In genomic region chr10:58641095-58641531, GRCh38 we compare ENCODE assay signal across 8 cellular contexts.
DNase-seq lines count a peak whose midpoint lies in the region; ATAC-seq, FAIRE-seq and TF ChIP-seq lines count a peak whose summit lies in the region.

No MANE protein-coding gene starts in this region.

- H3K27ac ChIP-seq in WERI-Rb-1 = no peak overlapping the region
- H3K27ac ChIP-seq in HepG2 (ENCODE audit: extremely low read length, insufficient read depth, low read length) = no peak overlapping the region

- no peaks in the 10 kb centered on the region for H3K79me2 ChIP-seq in HepG2 (ENCODE audit: insufficient read depth, low read length)

- FAIRE-seq in HepG2 (lab: Jason Lieb, UNC) = peak; percentile 91

- TF ChIP-seq CTCF in WERI-Rb-1 (IDR thresholded peaks at IDR 0.05; ENCODE audit: low read depth, low read length) (peak; percentile 49), HepG2 (CRISPR knock-in tag; IDR thresholded peaks at IDR 0.05) (peak; percentile 58)

- no peak overlapping the region for H2AFZ ChIP-seq in HepG2 (ENCODE audit: low read length)

- in situ Hi-C loops in HepG2 (cut with HindIII; ENCODE audit: extremely low pct_ligation_motif_present, low pct_unique_long_range_greater_than_20kb) = loop anchor here (10.0 kb wide), 2 partner anchors 126 to 226 kb away; partner anchors contain the start of gene BICC1

- TF ChIP-seq RAD21 in HepG2 (CRISPR knock-in tag; IDR thresholded peaks at IDR 0.05) = no peak

- peaks cover 33% of the 10 kb centered on the region for H3K4me1 ChIP-seq in HepG2 (ENCODE audit: insufficient read depth, low read length)

- no peak overlapping the region for H3K9ac ChIP-seq in HepG2 (ENCODE audit: insufficient read depth, low read depth, low read length)

- TF ChIP-seq EP300 in HepG2 (IDR thresholded peaks at IDR 0.05; ENCODE audit: low read depth in 2 of 2, low read length in 2 of 2) (no peak), HepG2 (CRISPR knock-in tag; IDR thresholded peaks at IDR 0.05; ENCODE audit: borderline replicate concordance) (no peak)

- WGBS in HepG2 (ENCODE audit: low lambda C conversion rate) = 4% methylated on average over 5 of the region's 5 CpGs

- no peaks in the 10 kb centered on the region for H3K9me3 ChIP-seq in WERI-Rb-1 (ENCODE audit: severe bottlenecking)
- H3K9me3 ChIP-seq in HepG2 (ENCODE audit: low read length) = no peaks in the 10 kb centered on the region

- peak overlapping the region; percentile 50 for H3K4me2 ChIP-seq in HepG2 (ENCODE audit: low read depth, low read length)

- POLR2A ChIA-PET in HepG2 (lab: Yijun Ruan, JAX) = no interaction called here

- H3K4me3 ChIP-seq in WERI-Rb-1 (ENCODE audit: low read depth, low read length) (no peak overlapping the region), HepG2 (replicated peaks in 1 of 3; ENCODE audit: insufficient read depth in 1 of 3, low read depth in 2 of 3, low read length in 3 of 3) (no peak overlapping the region)

- DNase-seq in AML-193 (lab: John Stamatoyannopoulos, UW) (peak; percentile 3 to 24), HuH-7 (ENCODE audit: low spot score) (peak; percentile 30), WERI-Rb-1 (no peak), HepG2 (ENCODE audit: low spot score) (peak; percentile 81), posterior vena cava (ENCODE audit: low spot score) (no peak)
- DNase-seq in activated CD4-positive, alpha-beta T cell treated with anti-CD3 and anti-CD28 coated beads, Interleukin-2, amount 50 U/mL, for 1 hour = no peak

- intact Hi-C loops in HepG2 (cut with micrococcal nuclease; ENCODE audit: unreplicated experiment) (loop anchor here (1.0 to 10.0 kb wide), 4 partner anchors 110 to 336 kb away; partner anchors contain the start of gene TFAM), posterior vena cava (cut with DNase I) (no loop called here)

- no peaks in the 10 kb centered on the region for H4K20me1 ChIP-seq in HepG2 (ENCODE audit: insufficient read depth, low read length)

- H3K36me3 ChIP-seq in WERI-Rb-1 (no peaks in the 10 kb centered on the region), HepG2 (replicated peaks in 1 of 2; ENCODE audit: control insufficient read depth in 1 of 2, insufficient read depth in 2 of 2, low read length in 2 of 2) (no peaks in the 10 kb centered on the region)

- H3K27me3 ChIP-seq in WERI-Rb-1 (ENCODE audit: insufficient read depth, low read depth, severe bottlenecking) (no peaks in the 10 kb centered on the region), HepG2 (ENCODE audit: control insufficient read depth in 1 of 2, insufficient read depth in 2 of 2, low read length in 2 of 2) (no peaks in the 10 kb centered on the region)

- ATAC-seq in HepG2 = peak; percentile 52; the same call in 2 of the 3 replicates
- ATAC-seq in GM21737 (IDR thresholded peaks at IDR 0.05; ENCODE audit: unreplicated experiment) = no peak
- no peak for ATAC-seq in GM18873 (IDR thresholded peaks at IDR 0.05; ENCODE audit: low FRiP score, unreplicated experiment)

- TF ChIP-seq POLR2A in HepG2 (IDR thresholded peaks at IDR 0.05; ENCODE audit: insufficient read depth in 1 of 2, low read depth in 2 of 2, low read length in 2 of 2) = no peak

- CTCF ChIA-PET in HepG2 (lab: Yijun Ruan, JAX; ENCODE audit: low intra/inter-chr PET ratio, low total read pairs) = interaction anchor here (0.7 to 1.9 kb wide), 3 partner anchors 110 to 227 kb away, joined by 3 to 14 read pairs (median 4); no protein-coding TSS in a partner anchor

- BruUV-seq in HepG2 (replicated peaks; lab: Mats Ljungman, UMichigan) = no TSS peak

TF ChIP-seq in HepG2, 621 proteins besides CTCF, POLR2A, EP300 and RAD21 (continues in another document):
- TF ChIP-seq ZMYM3 (CRISPR knock-in tag; IDR thresholded peaks at IDR 0.05) (no peak), SRSF4 (IDR thresholded peaks at IDR 0.05; ENCODE audit: low read depth, low read length, poor library complexity, severe bottlenecking) (no peak), CC2D1A (CRISPR knock-in tag; IDR thresholded peaks at IDR 0.05) (no peak), REST (IDR thresholded peaks at IDR 0.05; ENCODE audit: borderline replicate concordance in 1 of 2, low read depth in 1 of 2, low read length in 2 of 2) (no peak), NCOA2 (CRISPR knock-in tag; IDR thresholded peaks at IDR 0.05) (no peak), GFI1 (CRISPR knock-in tag; IDR thresholded peaks at IDR 0.05; ENCODE audit: borderline replicate concordance) (peak; percentile 29; the same call in 1 of the 2 replicates), ZC3H4 (CRISPR knock-in tag; IDR thresholded peaks at IDR 0.05; ENCODE audit: borderline replicate concordance) (no peak), CREB1 (IDR thresholded peaks at IDR 0.05) (no peak), CREB1 (CRISPR knock-in tag; IDR thresholded peaks at IDR 0.05) (no peak), ZFP37 (CRISPR knock-in tag; IDR thresholded peaks at IDR 0.05; ENCODE audit: borderline replicate concordance) (no peak), TFAP4 (IDR thresholded peaks at IDR 0.05; ENCODE audit: borderline replicate concordance, low read depth) (no peak), STAG1 (CRISPR knock-in tag; IDR thresholded peaks at IDR 0.05) (peak; percentile 63), MZF1 (CRISPR knock-in tag; IDR thresholded peaks at IDR 0.05; ENCODE audit: borderline replicate concordance) (no peak)
- TF ChIP-seq, protein P1, sequence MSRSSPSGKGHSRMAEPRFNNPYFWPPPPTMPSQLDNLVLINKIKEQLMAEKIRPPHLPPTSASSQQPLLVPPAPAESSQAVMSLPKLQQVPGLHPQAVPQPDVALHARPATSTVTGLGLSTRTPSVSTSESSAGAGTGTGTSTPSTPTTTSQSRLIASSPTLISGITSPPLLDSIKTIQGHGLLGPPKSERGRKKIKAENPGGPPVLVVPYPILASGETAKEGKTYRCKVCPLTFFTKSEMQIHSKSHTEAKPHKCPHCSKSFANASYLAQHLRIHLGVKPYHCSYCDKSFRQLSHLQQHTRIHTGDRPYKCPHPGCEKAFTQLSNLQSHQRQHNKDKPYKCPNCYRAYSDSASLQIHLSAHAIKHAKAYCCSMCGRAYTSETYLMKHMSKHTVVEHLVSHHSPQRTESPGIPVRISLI (CRISPR knock-in tag; IDR thresholded peaks at IDR 0.05; ENCODE audit: borderline replicate concordance) = peak; percentile 84
- TF ChIP-seq, protein P2, sequence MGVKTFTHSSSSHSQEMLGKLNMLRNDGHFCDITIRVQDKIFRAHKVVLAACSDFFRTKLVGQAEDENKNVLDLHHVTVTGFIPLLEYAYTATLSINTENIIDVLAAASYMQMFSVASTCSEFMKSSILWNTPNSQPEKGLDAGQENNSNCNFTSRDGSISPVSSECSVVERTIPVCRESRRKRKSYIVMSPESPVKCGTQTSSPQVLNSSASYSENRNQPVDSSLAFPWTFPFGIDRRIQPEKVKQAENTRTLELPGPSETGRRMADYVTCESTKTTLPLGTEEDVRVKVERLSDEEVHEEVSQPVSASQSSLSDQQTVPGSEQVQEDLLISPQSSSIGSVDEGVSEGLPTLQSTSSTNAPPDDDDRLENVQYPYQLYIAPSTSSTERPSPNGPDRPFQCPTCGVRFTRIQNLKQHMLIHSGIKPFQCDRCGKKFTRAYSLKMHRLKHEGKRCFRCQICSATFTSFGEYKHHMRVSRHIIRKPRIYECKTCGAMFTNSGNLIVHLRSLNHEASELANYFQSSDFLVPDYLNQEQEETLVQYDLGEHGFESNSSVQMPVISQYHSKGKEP (CRISPR knock-in tag; IDR thresholded peaks at IDR 0.05) = no peak
- TF ChIP-seq, protein P3, sequence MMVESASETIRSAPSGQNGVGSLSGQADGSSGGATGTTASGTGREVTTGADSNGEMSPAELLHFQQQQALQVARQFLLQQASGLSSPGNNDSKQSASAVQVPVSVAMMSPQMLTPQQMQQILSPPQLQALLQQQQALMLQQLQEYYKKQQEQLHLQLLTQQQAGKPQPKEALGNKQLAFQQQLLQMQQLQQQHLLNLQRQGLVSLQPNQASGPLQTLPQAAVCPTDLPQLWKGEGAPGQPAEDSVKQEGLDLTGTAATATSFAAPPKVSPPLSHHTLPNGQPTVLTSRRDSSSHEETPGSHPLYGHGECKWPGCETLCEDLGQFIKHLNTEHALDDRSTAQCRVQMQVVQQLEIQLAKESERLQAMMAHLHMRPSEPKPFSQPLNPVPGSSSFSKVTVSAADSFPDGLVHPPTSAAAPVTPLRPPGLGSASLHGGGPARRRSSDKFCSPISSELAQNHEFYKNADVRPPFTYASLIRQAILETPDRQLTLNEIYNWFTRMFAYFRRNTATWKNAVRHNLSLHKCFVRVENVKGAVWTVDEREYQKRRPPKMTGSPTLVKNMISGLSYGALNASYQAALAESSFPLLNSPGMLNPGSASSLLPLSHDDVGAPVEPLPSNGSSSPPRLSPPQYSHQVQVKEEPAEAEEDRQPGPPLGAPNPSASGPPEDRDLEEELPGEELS (CRISPR knock-in tag; IDR thresholded peaks at IDR 0.05) = no peak

Comparison
In these comparisons a context has a peak if more than half of its experiments do, and no peak if none do; other contexts are left out.
1. DNase-seq: peak in AML-193 (2 of 2), HuH-7 (single experiment) and HepG2 (single experiment); none in WERI-Rb-1 (single experiment), posterior vena cava (single experiment) and activated CD4-positive, alpha-beta T cell treated with anti-CD3 and anti-CD28 coated beads, Interleukin-2, amount 50 U/mL, for 1 hour (single experiment).